27 cellular contexts compared by ENCODE assay signal in the genomic region with DNA sequence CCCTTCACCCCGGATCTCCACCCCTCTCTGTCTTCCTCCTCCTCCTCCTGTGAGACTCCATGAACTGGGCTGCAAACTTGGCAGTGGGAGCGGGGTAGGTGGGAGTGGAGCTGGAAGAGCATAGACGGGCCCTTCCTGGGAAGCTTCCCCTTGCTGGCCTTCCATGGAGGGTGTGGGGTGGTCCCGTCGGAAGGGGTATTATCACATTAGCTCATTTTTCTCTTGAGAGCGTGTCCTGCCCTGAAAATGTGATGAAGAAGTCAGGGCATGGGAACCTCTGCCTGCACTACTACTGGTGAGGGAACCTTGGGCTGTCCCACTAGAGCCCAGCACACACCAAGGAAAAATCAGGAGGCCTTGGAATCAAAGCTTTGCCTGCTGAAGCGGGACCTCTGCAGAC.
A peak's percentile ranks its signal among the peaks of the same experiment; 100 is the strongest.
DNase-seq lines count a peak whose midpoint lies in the region; ATAC-seq and TF ChIP-seq lines count a peak whose summit lies in the region.
"Had no signal": no experiment of that assay in that cellular context is flagged by ENCODE, and none has a peak within 500 bp of the region (broad histone marks: within the 10 kb centered on the region; RNA-seq: fewer than 3 reads in every experiment).

No MANE protein-coding gene starts in this region.

- no peaks in the 10 kb centered on the region for H3K27me3 Mint-ChIP-seq in activated naive CD8-positive, alpha-beta T cell treated with anti-CD3 and anti-CD28 coated beads, Interleukin-2, amount 50 U/mL, for 24 hours

- H3K36me3 ChIP-seq in esophagus (ENCODE audit: control insufficient read depth in 2 of 2, insufficient read depth in 2 of 2, low read length in 1 of 2) (no peaks in the 10 kb centered on the region), right atrium auricular region (peaks cover 71% of the 10 kb centered on the region), aorta (ENCODE audit: control insufficient read depth in 1 of 2, insufficient read depth in 2 of 2, low read length in 1 of 2) (no peaks in the 10 kb centered on the region)
- H3K36me3 ChIP-seq: HAP-1, tibial nerve had no signal

- DNase-seq in right atrium auricular region (ENCODE audit: low spot score) (no peak), sciatic nerve (ENCODE audit: low spot score) (no peak), aorta (no peak), NCI-H526 (lab: John Stamatoyannopoulos, UW) (no peak)
- no peak for DNase-seq in activated naive CD8-positive, alpha-beta T cell treated with anti-CD3 and anti-CD28 coated beads, Interleukin-2, amount 50 U/mL, for 24 hours
- DNase-seq: activated CD4-positive, alpha-beta memory T cell treated with anti-CD3 and anti-CD28 coated beads, Interleukin-2, amount 10 ng/mL, durations not matched to agents 7 days and 5 days; activated CD4-positive, alpha-beta T cell treated with anti-CD3 and anti-CD28 coated beads for 1 hour; activated CD8-positive, alpha-beta memory T cell treated with anti-CD3 and anti-CD28 coated beads, Interleukin-2, amount 50 U/mL, for 48 hours; Calu3; central memory CD4-positive, alpha-beta T cell; dermis blood vessel endothelial cell; KBM-7; NCI-H2029 treated with DMSO at 0.1 percent for 48 hours; NCI-H2227 treated with DMSO at 0.1 percent for 48 hours; NCI-H748 treated with DMSO at 0.1 percent for 48 hours; SK-N-SH; stimulated activated naive CD4-positive, alpha-beta T cell treated with Interleukin-2 at 50 U/mL for 16 hours; T-helper 17 cell had no signal

- peak; percentile 59 for ATAC-seq in sciatic nerve
- ATAC-seq in aorta (ENCODE audit: low FRiP score), result peak; percentile 13
- no peak for ATAC-seq in activated naive CD8-positive, alpha-beta T cell treated with anti-CD3 and anti-CD28 coated beads, Interleukin-2, amount 50 U/mL, for 24 hours
- ATAC-seq in HG02759 (IDR thresholded peaks at IDR 0.05; ENCODE audit: unreplicated experiment), result no peak
- ATAC-seq: activated naive CD4-positive, alpha-beta T cell treated with anti-CD3 and anti-CD28 coated beads, Interleukin-2, amount 50 U/mL, for 72 hours; mucosa of descending colon; T-helper 17 cell had no signal

- intact Hi-C loops in sciatic nerve (cut with DNase I) (no loop called here), aorta (cut with DNase I) (no loop called here)

- H3K4me3 ChIP-seq in esophagus (ENCODE audit: low read depth in 1 of 2, low read length in 2 of 2) (no peak overlapping the region), right atrium auricular region (no peak overlapping the region), aorta (ENCODE audit: low read length in 2 of 2) (no peak overlapping the region)
- H3K4me3 ChIP-seq: HAP-1, mucosa of descending colon, tibial nerve had no signal

- no peak overlapping the region for H3K4me3 Mint-ChIP-seq in activated naive CD8-positive, alpha-beta T cell treated with anti-CD3 and anti-CD28 coated beads, Interleukin-2, amount 50 U/mL, for 24 hours
- H3K4me3 Mint-ChIP-seq: activated CD4-positive, alpha-beta memory T cell treated with anti-CD3 and anti-CD28 coated beads, Interleukin-2, amount 10 ng/mL, durations not matched to agents 7 days and 5 days; CD14-positive monocyte; T-helper 17 cell had no signal

- H3K36me3 Mint-ChIP-seq in activated naive CD8-positive, alpha-beta T cell treated with anti-CD3 and anti-CD28 coated beads, Interleukin-2, amount 50 U/mL, for 24 hours (ENCODE audit: low read depth), result no peaks in the 10 kb centered on the region
- H3K36me3 Mint-ChIP-seq: activated naive CD4-positive, alpha-beta T cell treated with anti-CD3 and anti-CD28 coated beads, Interleukin-2, amount 50 U/mL, for 72 hours; CD14-positive monocyte had no signal

- TF ChIP-seq CTCF in right atrium auricular region (IDR thresholded peaks at IDR 0.05), result no peak

- H3K27me3 ChIP-seq in esophagus (ENCODE audit: control insufficient read depth in 1 of 2, insufficient read depth in 2 of 2, low read length in 2 of 2), result no peaks in the 10 kb centered on the region
- H3K27me3 ChIP-seq in right atrium auricular region, result no peaks in the 10 kb centered on the region
- H3K27me3 ChIP-seq in aorta (ENCODE audit: control insufficient read depth in 1 of 2, insufficient read depth in 2 of 2, low read length in 1 of 2), result no peaks in the 10 kb centered on the region
- H3K27me3 ChIP-seq: tibial nerve had no signal

- H3K9me3 Mint-ChIP-seq in activated naive CD8-positive, alpha-beta T cell treated with anti-CD3 and anti-CD28 coated beads, Interleukin-2, amount 50 U/mL, for 24 hours, result no peaks in the 10 kb centered on the region
- H3K9me3 Mint-ChIP-seq: activated CD4-positive, alpha-beta memory T cell treated with anti-CD3 and anti-CD28 coated beads, Interleukin-2, amount 10 ng/mL, durations not matched to agents 7 days and 5 days; activated naive CD4-positive, alpha-beta T cell treated with anti-CD3 and anti-CD28 coated beads, Interleukin-2, amount 50 U/mL, for 72 hours; CD14-positive monocyte had no signal

- no peak overlapping the region for H3K27ac Mint-ChIP-seq in activated naive CD8-positive, alpha-beta T cell treated with anti-CD3 and anti-CD28 coated beads, Interleukin-2, amount 50 U/mL, for 24 hours
- H3K27ac Mint-ChIP-seq: activated CD4-positive, alpha-beta memory T cell treated with anti-CD3 and anti-CD28 coated beads, Interleukin-2, amount 10 ng/mL, durations not matched to agents 7 days and 5 days; activated naive CD4-positive, alpha-beta T cell treated with anti-CD3 and anti-CD28 coated beads, Interleukin-2, amount 50 U/mL, for 72 hours; CD14-positive monocyte; T-helper 17 cell had no signal

- WGBS in esophagus, 2 donors, result 80 to 91% methylated on average over 7 of the region's 7 CpGs
- WGBS in aorta, 2 donors, result 57 to 68% methylated on average over 7 of the region's 7 CpGs

- H3K4me1 ChIP-seq in esophagus (ENCODE audit: control insufficient read depth in 2 of 2, insufficient read depth in 2 of 2, low read length in 1 of 2) (peaks cover 3 to 4% of the 10 kb centered on the region in 2 donors), right atrium auricular region (peaks cover 0 to 17% of the 10 kb centered on the region in 2 donors), aorta (ENCODE audit: control insufficient read depth in 1 of 2, insufficient read depth in 2 of 2, low read length in 2 of 2) (no peaks in the 10 kb centered on the region)
- H3K4me1 ChIP-seq: HAP-1, parathyroid adenoma had no signal

- H3K9me3 ChIP-seq in esophagus (ENCODE audit: control insufficient read depth in 2 of 2, insufficient read depth in 1 of 2, low read depth in 1 of 2, low read length in 1 of 2) (no peaks in the 10 kb centered on the region), right atrium auricular region (no peaks in the 10 kb centered on the region), aorta (ENCODE audit: control insufficient read depth, low read length) (no peaks in the 10 kb centered on the region)
- H3K9me3 ChIP-seq: HAP-1, mucosa of descending colon, SK-N-SH, tibial nerve had no signal

- H3K27ac ChIP-seq in esophagus (ENCODE audit: low read depth in 2 of 2, low read length in 1 of 2) (peak overlapping the region; percentile 66 to 70), right atrium auricular region (peak overlapping the region; percentile 34 to 55), aorta (ENCODE audit: low read depth in 1 of 2, low read length in 2 of 2) (peak overlapping the region; percentile 24 to 80)
- H3K27ac ChIP-seq: parathyroid adenoma, RWPE1 had no signal

- no peaks in the 10 kb centered on the region for H3K4me1 Mint-ChIP-seq in activated naive CD8-positive, alpha-beta T cell treated with anti-CD3 and anti-CD28 coated beads, Interleukin-2, amount 50 U/mL, for 24 hours
- H3K4me1 Mint-ChIP-seq: activated CD4-positive, alpha-beta memory T cell treated with anti-CD3 and anti-CD28 coated beads, Interleukin-2, amount 10 ng/mL, durations not matched to agents 7 days and 5 days; CD14-positive monocyte; T-helper 17 cell had no signal

Comparison
In these comparisons a context has a peak if more than half of its experiments do, and no peak if none do; other contexts are left out.
1. ATAC-seq: peak in sciatic nerve (single experiment) and aorta (single experiment); none in activated naive CD8-positive, alpha-beta T cell treated with anti-CD3 and anti-CD28 coated beads, Interleukin-2, amount 50 U/mL, for 24 hours (single experiment) and HG02759 (single experiment).
2. Peak in every context shown above with its lines, with median percentiles within 50 percentile points of each other: H3K27ac ChIP-seq.